ENCODE assay signal across 8 cellular contexts in genomic region chr7:786472-787255, GRCh38. TPM values are rescaled to one million over a fixed set of nuclear protein-coding genes. Genes with fewer than 3 reads are reported as not detected.
DNase-seq lines count a peak whose midpoint lies in the region; ATAC-seq and TF ChIP-seq lines count a peak whose summit lies in the region.

No MANE protein-coding gene starts in this region.

- H4K20me1 ChIP-seq in smooth muscle cell (ENCODE audit: low read depth): no peaks in the 10 kb centered on the region

- intact Hi-C loops in left ventricle myocardium inferior (cut with micrococcal nuclease): loop anchor here (5.0 to 10.0 kb wide), 2 partner anchors 48 to 86 kb away; partner anchors contain the start of gene SUN1

- ATAC-seq in SK-N-SH treated with all-trans-retinoic acid at 6 μM for 48 hours (peak; percentile 95), HG02884 (IDR thresholded peaks at IDR 0.05; ENCODE audit: unreplicated experiment) (no peak)
- ATAC-seq in activated naive CD8-positive, alpha-beta T cell treated with anti-CD3 and anti-CD28 coated beads, Interleukin-2, amount 10 ng/mL, durations not matched to agents 7 days and 5 days (ENCODE audit: low read depth): peak; percentile 77

- H3K27ac ChIP-seq in left ventricle myocardium inferior (replicated peaks) (no peak overlapping the region), smooth muscle cell (ENCODE audit: low read depth) (no peak overlapping the region)

- no peaks in the 10 kb centered on the region for H3K9me3 ChIP-seq in left ventricle myocardium inferior (replicated peaks)
- no peaks in the 10 kb centered on the region for H3K9me3 ChIP-seq in smooth muscle cell (replicated peaks; ENCODE audit: low read depth)

- peak; percentile 75 for DNase-seq in COLO668 (lab: John Stamatoyannopoulos, UW; ENCODE audit: unreplicated experiment)
- peak; percentile 24 for DNase-seq in HS-5 (ENCODE audit: low read depth)
- DNase-seq in activated naive CD8-positive, alpha-beta T cell treated with anti-CD3 and anti-CD28 coated beads, Interleukin-2, amount 10 ng/mL, durations not matched to agents 7 days and 5 days: peak; percentile 72
- peak; percentile 74 for DNase-seq in left ventricle myocardium inferior
- DNase-seq in smooth muscle cell (lab: John Stamatoyannopoulos, UW; ENCODE audit: unreplicated experiment): peak; percentile 29
- DNase-seq in middle frontal gyrus (ENCODE audit: extremely low spot score, low spot score): no peak

- H2AFZ ChIP-seq in smooth muscle cell (ENCODE audit: low read depth): no peak overlapping the region

- H3F3A ChIP-seq in smooth muscle cell (ENCODE audit: low read depth): no peaks in the 10 kb centered on the region

- no peak overlapping the region for H3K4me2 ChIP-seq in smooth muscle cell

- H3K36me3 ChIP-seq in left ventricle myocardium inferior (peaks cover 39% of the 10 kb centered on the region), smooth muscle cell (ENCODE audit: low read depth) (no peaks in the 10 kb centered on the region)

- no peaks in the 10 kb centered on the region for H3K79me2 ChIP-seq in smooth muscle cell (ENCODE audit: low read depth)

- peaks cover 22% of the 10 kb centered on the region for H3K36me3 Mint-ChIP-seq in activated naive CD8-positive, alpha-beta T cell treated with anti-CD3 and anti-CD28 coated beads, Interleukin-2, amount 10 ng/mL, durations not matched to agents 7 days and 5 days

- H3K9ac ChIP-seq in smooth muscle cell (ENCODE audit: low read depth): no peak overlapping the region

- H3K27me3 Mint-ChIP-seq in activated naive CD8-positive, alpha-beta T cell treated with anti-CD3 and anti-CD28 coated beads, Interleukin-2, amount 10 ng/mL, durations not matched to agents 7 days and 5 days: no peaks in the 10 kb centered on the region

- 65% methylated on average over 8 of the region's 11 CpGs for WGBS in smooth muscle cell (ENCODE audit: low lambda C conversion rate)

- peaks cover 3% of the 10 kb centered on the region for H3K9me3 Mint-ChIP-seq in activated naive CD8-positive, alpha-beta T cell treated with anti-CD3 and anti-CD28 coated beads, Interleukin-2, amount 10 ng/mL, durations not matched to agents 7 days and 5 days

- POLR2A ChIA-PET in activated naive CD8-positive, alpha-beta T cell treated with anti-CD3 and anti-CD28 coated beads, Interleukin-2, amount 10 ng/mL, durations not matched to agents 7 days and 5 days (lab: Charles Lee): no interaction called here

- TF ChIP-seq CTCF in left ventricle myocardium inferior (IDR thresholded peaks at IDR 0.05; ENCODE audit: borderline replicate concordance): peak; percentile 80
- TF ChIP-seq CTCF in smooth muscle cell (IDR thresholded peaks at IDR 0.05; ENCODE audit: borderline replicate concordance, insufficient read depth, poor library complexity, severe bottlenecking): peak; percentile 83

- peaks cover 8% of the 10 kb centered on the region for H3K4me1 ChIP-seq in left ventricle myocardium inferior
- no peaks in the 10 kb centered on the region for H3K4me1 ChIP-seq in smooth muscle cell (ENCODE audit: low read depth)

- no peaks in the 10 kb centered on the region for H3K4me1 Mint-ChIP-seq in activated naive CD8-positive, alpha-beta T cell treated with anti-CD3 and anti-CD28 coated beads, Interleukin-2, amount 10 ng/mL, durations not matched to agents 7 days and 5 days

- H3K27ac Mint-ChIP-seq in activated naive CD8-positive, alpha-beta T cell treated with anti-CD3 and anti-CD28 coated beads, Interleukin-2, amount 10 ng/mL, durations not matched to agents 7 days and 5 days: no peak overlapping the region

- H3K27me3 ChIP-seq in left ventricle myocardium inferior (ENCODE audit: low read depth) (no peaks in the 10 kb centered on the region), smooth muscle cell (ENCODE audit: low read depth) (no peaks in the 10 kb centered on the region)

- H3K4me3 Mint-ChIP-seq in activated naive CD8-positive, alpha-beta T cell treated with anti-CD3 and anti-CD28 coated beads, Interleukin-2, amount 10 ng/mL, durations not matched to agents 7 days and 5 days: no peak overlapping the region

- H3K4me3 ChIP-seq in left ventricle myocardium inferior (no peak overlapping the region), smooth muscle cell (no peak overlapping the region)

TF ChIP-seq in SK-N-SH treated with all-trans-retinoic acid at 6 μM for 48 hours, 23 proteins besides CTCF, POLR2A, EP300 and RAD21:
- TF ChIP-seq ZFP30 (CRISPR knock-in tag; IDR thresholded peaks at IDR 0.05) (no peak), SNAI2 (CRISPR knock-in tag; IDR thresholded peaks at IDR 0.05) (no peak), POU6F1 (CRISPR knock-in tag; IDR thresholded peaks at IDR 0.05; ENCODE audit: borderline replicate concordance, low read depth) (no peak), TSHZ2 (CRISPR knock-in tag; IDR thresholded peaks at IDR 0.05) (no peak), CREB5 (CRISPR knock-in tag; IDR thresholded peaks at IDR 0.05; ENCODE audit: low read depth) (no peak), PATZ1 (CRISPR knock-in tag; IDR thresholded peaks at IDR 0.05; ENCODE audit: borderline replicate concordance) (no peak), BACH2 (CRISPR knock-in tag; IDR thresholded peaks at IDR 0.05; ENCODE audit: borderline replicate concordance) (no peak)

RNA-seq across cellular contexts. Expression of gene SUN1, which starts 45.6 kb away (rescaled TPM):
- 10 to 100 TPM; 86.3 to 86.7 TPM for total RNA-seq in activated naive CD8-positive, alpha-beta T cell treated with anti-CD3 and anti-CD28 coated beads, Interleukin-2, amount 10 ng/mL, durations not matched to agents 7 days and 5 days
- total RNA-seq in left ventricle myocardium inferior: 183 TPM
- 55.4 and 90.3 TPM in 2 replicates for total RNA-seq in smooth muscle cell
- polyA plus RNA-seq in smooth muscle cell: 50.7 and 70.6 TPM in 2 replicates

RNA-seq across cellular contexts. Expression of gene PRKAR1B, which starts 59.6 kb away (rescaled TPM):
- 10 to 100 TPM; 26.5 to 28.2 TPM for total RNA-seq in activated naive CD8-positive, alpha-beta T cell treated with anti-CD3 and anti-CD28 coated beads, Interleukin-2, amount 10 ng/mL, durations not matched to agents 7 days and 5 days
- total RNA-seq in left ventricle myocardium inferior (14.2 TPM), smooth muscle cell (5.3 and 6.7 TPM in 2 replicates)
- polyA plus RNA-seq in smooth muscle cell: 9.6 and 10.1 TPM in 2 replicates
